In the genomic region with DNA sequence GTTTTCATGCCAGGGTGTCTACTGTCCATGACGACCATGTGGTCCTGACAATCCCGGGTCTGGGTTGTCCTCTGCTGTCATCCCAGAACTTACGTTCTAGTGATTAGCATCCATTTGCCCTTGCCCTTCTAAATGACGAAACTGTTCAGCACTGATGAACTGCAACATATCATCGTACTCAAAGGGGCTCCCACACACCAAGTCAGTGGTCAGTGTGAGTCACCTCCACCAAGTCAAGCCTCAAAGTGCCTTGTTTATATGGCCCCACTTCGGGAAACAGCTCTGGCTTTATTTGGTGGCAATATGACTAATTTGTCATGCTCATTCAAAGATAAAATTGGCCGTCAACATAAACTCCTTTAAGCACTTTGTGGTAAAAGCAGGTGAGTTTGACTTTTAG, we compare ENCODE assay signal across 17 cellular contexts.
"Had no signal": no experiment of that assay in that cellular context is flagged by ENCODE, and none has a peak within 500 bp of the region (broad histone marks: within the 10 kb centered on the region; RNA-seq: fewer than 3 reads in every experiment).

No MANE protein-coding gene starts in this region.

- H3K36me3 ChIP-seq: heart right ventricle, left lung, tibial nerve, uterus had no signal

- H3K36me3 Mint-ChIP-seq: activated naive CD8-positive, alpha-beta T cell treated with anti-CD3 and anti-CD28 coated beads, Interleukin-2, amount 10 ng/mL, durations not matched to agents 7 days and 5 days; memory B cell; naive thymus-derived CD8-positive, alpha-beta T cell had no signal

- H3K9me3 ChIP-seq: heart right ventricle, left lung, tibial nerve, uterus had no signal

- H3K27ac Mint-ChIP-seq: activated CD4-positive, alpha-beta T cell treated with anti-CD3 and anti-CD28 coated beads, Interleukin-2, amount 10 ng/mL, durations not matched to agents 24 days and 14 days; activated CD8-positive, alpha-beta T cell treated with anti-CD3 and anti-CD28 coated beads, Interleukin-2, amount 10 ng/mL, durations not matched to agents 7 days and 5 days; activated naive CD8-positive, alpha-beta T cell treated with anti-CD3 and anti-CD28 coated beads, Interleukin-2, amount 10 ng/mL, durations not matched to agents 7 days and 5 days; memory B cell; naive thymus-derived CD8-positive, alpha-beta T cell had no signal

- H3K4me3 ChIP-seq: heart right ventricle, left lung, skin epidermis, tibial nerve, uterus had no signal

- H3K4me1 ChIP-seq: heart right ventricle, left lung, tibial nerve, uterus had no signal

- ATAC-seq: activated CD8-positive, alpha-beta T cell treated with anti-CD3 and anti-CD28 coated beads, Interleukin-2, amount 10 ng/mL, durations not matched to agents 7 days and 5 days; heart right ventricle; left lung; naive thymus-derived CD8-positive, alpha-beta T cell had no signal

- H3K4me1 Mint-ChIP-seq: activated CD4-positive, alpha-beta T cell treated with anti-CD3 and anti-CD28 coated beads, Interleukin-2, amount 10 ng/mL, durations not matched to agents 24 days and 14 days; activated naive CD8-positive, alpha-beta T cell treated with anti-CD3 and anti-CD28 coated beads, Interleukin-2, amount 10 ng/mL, durations not matched to agents 7 days and 5 days; memory B cell; naive thymus-derived CD8-positive, alpha-beta T cell had no signal

- H3K27me3 ChIP-seq: left lung, tibial nerve, uterus had no signal

- H3K9me3 Mint-ChIP-seq: activated CD4-positive, alpha-beta T cell treated with anti-CD3 and anti-CD28 coated beads, Interleukin-2, amount 10 ng/mL, durations not matched to agents 24 days and 14 days; naive thymus-derived CD8-positive, alpha-beta T cell had no signal

- DNase-seq: activated CD4-positive, alpha-beta T cell treated with anti-CD3 and anti-CD28 coated beads, Interleukin-2, amount 10 ng/mL, durations not matched to agents 24 days and 14 days; activated CD4-positive, CD25-positive, alpha-beta regulatory T cell; activated CD8-positive, alpha-beta memory T cell treated with anti-CD3 and anti-CD28 coated beads, Interleukin-2, amount 50 U/mL, for 48 hours; activated CD8-positive, alpha-beta T cell treated with anti-CD3 and anti-CD28 coated beads, Interleukin-2, amount 10 ng/mL, durations not matched to agents 7 days and 5 days; activated naive CD8-positive, alpha-beta T cell treated with anti-CD3 and anti-CD28 coated beads, Interleukin-2, amount 10 ng/mL, durations not matched to agents 7 days and 5 days; aorta; heart right ventricle; left lung; naive thymus-derived CD8-positive, alpha-beta T cell; posterior cingulate gyrus; stimulated activated CD4-positive, alpha-beta T cell treated with anti-CD3 and anti-CD28 coated beads, Interleukin-4, amount 100 ng/mL, for 24 hours; stimulated activated naive CD4-positive, alpha-beta T cell; T-helper 2 cell; uterus had no signal

- H3K27ac ChIP-seq: heart right ventricle, left lung, skin epidermis, tibial nerve, uterus had no signal

- H3K4me3 Mint-ChIP-seq: activated CD4-positive, alpha-beta T cell treated with anti-CD3 and anti-CD28 coated beads, Interleukin-2, amount 10 ng/mL, durations not matched to agents 24 days and 14 days; activated CD8-positive, alpha-beta T cell treated with anti-CD3 and anti-CD28 coated beads, Interleukin-2, amount 10 ng/mL, durations not matched to agents 7 days and 5 days; activated naive CD8-positive, alpha-beta T cell treated with anti-CD3 and anti-CD28 coated beads, Interleukin-2, amount 10 ng/mL, durations not matched to agents 7 days and 5 days; memory B cell; naive thymus-derived CD8-positive, alpha-beta T cell had no signal
